Comparison of ENCODE assay signal across 35 cellular contexts in genomic region chr11:65696802-65697552, GRCh38.
"Had no signal": no experiment of that assay in that cellular context is flagged by ENCODE, and none has a peak within 500 bp of the region (broad histone marks: within the 10 kb centered on the region; RNA-seq: fewer than 3 reads in every experiment).

No MANE protein-coding gene starts in this region.

- H3K27me3 Mint-ChIP-seq: activated CD4-positive, alpha-beta T cell treated with anti-CD3 and anti-CD28 coated beads for 36 hours; activated naive CD8-positive, alpha-beta T cell; activated T-cell treated with anti-CD3 and anti-CD28 coated beads, Interleukin-2, amount 50 U/mL, for 24 hours had no signal

- H3K4me3 ChIP-seq: ascending aorta, cardiac muscle cell, MG63, Peyer's patch had no signal

- H3K36me3 ChIP-seq: ascending aorta, cardiac muscle cell, MG63, Peyer's patch had no signal

- ATAC-seq: activated CD4-positive, alpha-beta T cell treated with anti-CD3 and anti-CD28 coated beads for 36 hours; activated CD4-positive, CD25-positive, alpha-beta regulatory T cell treated with anti-CD3 and anti-CD28 coated beads, Interleukin-2, amount 50 U/mL, for 24 hours; activated CD8-positive, alpha-beta T cell treated with anti-CD3 and anti-CD28 coated beads, Interleukin-2, amount 10 ng/mL, durations not matched to agents 7 days and 5 days; activated naive CD8-positive, alpha-beta T cell treated with anti-CD3 and anti-CD28 coated beads, Interleukin-2, amount 50 U/mL, for 24 hours; Right ventricle myocardium inferior; WTC11 had no signal

- H3K4me1 ChIP-seq: ascending aorta, Peyer's patch had no signal

- H3K4me3 Mint-ChIP-seq: activated CD4-positive, alpha-beta T cell treated with anti-CD3 and anti-CD28 coated beads for 36 hours; activated CD4-positive, alpha-beta T cell treated with anti-CD3 and anti-CD28 coated beads, Interleukin-2, amount 10 ng/mL, durations not matched to agents 7 days and 5 days; activated CD8-positive, alpha-beta T cell treated with anti-CD3 and anti-CD28 coated beads, Interleukin-2, amount 10 ng/mL, durations not matched to agents 7 days and 5 days; activated naive CD4-positive, alpha-beta T cell treated with anti-CD3 and anti-CD28 coated beads for 36 hours; activated naive CD8-positive, alpha-beta T cell; activated naive CD8-positive, alpha-beta T cell treated with anti-CD3 and anti-CD28 coated beads, Interleukin-2, amount 50 U/mL, for 24 hours; activated T-cell treated with anti-CD3 and anti-CD28 coated beads, Interleukin-2, amount 50 U/mL, for 24 hours; IgD-negative memory B cell; WTC11 had no signal

- H3K27me3 ChIP-seq: ascending aorta, cardiac muscle cell, Peyer's patch had no signal

- H3K9me3 ChIP-seq: ascending aorta, MG63, Peyer's patch had no signal

- H3K36me3 Mint-ChIP-seq: activated naive CD8-positive, alpha-beta T cell; IgD-negative memory B cell; WTC11 had no signal

- H3K9me3 Mint-ChIP-seq: activated CD4-positive, alpha-beta T cell treated with anti-CD3 and anti-CD28 coated beads, Interleukin-2, amount 10 ng/mL, durations not matched to agents 7 days and 5 days; activated naive CD4-positive, alpha-beta T cell treated with anti-CD3 and anti-CD28 coated beads for 36 hours; activated naive CD8-positive, alpha-beta T cell treated with anti-CD3 and anti-CD28 coated beads, Interleukin-2, amount 50 U/mL, for 24 hours; activated T-cell treated with anti-CD3 and anti-CD28 coated beads, Interleukin-2, amount 50 U/mL, for 24 hours; activated T-helper 2 cell treated with anti-CD3 and anti-CD28 coated beads, Interferon-gamma antibody, Interleukin-2, Interleukin-4, amounts not matched to agents 10 μg/mL and 5 μg/mL and 100 μg/mL, durations not matched to agents 14 hours and 24 hours and 36 hours; IgD-negative memory B cell had no signal

- DNase-seq: activated CD4-positive, alpha-beta T cell treated with anti-CD3 and anti-CD28 coated beads for 36 hours; activated CD4-positive, alpha-beta T cell treated with anti-CD3 and anti-CD28 coated beads, Interleukin-2, amount 10 ng/mL, durations not matched to agents 7 days and 5 days; activated CD4-positive, alpha-beta T cell treated with anti-CD3 and anti-CD28 coated beads, Interleukin-2, amount 50 U/mL, for 48 hours; activated CD8-positive, alpha-beta T cell treated with anti-CD3 and anti-CD28 coated beads, Interleukin-2, amount 10 ng/mL, durations not matched to agents 7 days and 5 days; activated gamma-delta T cell; activated naive CD4-positive, alpha-beta T cell treated with anti-CD3 and anti-CD28 coated beads for 36 hours; activated naive CD8-positive, alpha-beta T cell treated with anti-CD3 and anti-CD28 coated beads, Interleukin-2, amount 50 U/mL, for 24 hours; activated T-cell treated with anti-CD3 and anti-CD28 coated beads, Interleukin-2, amount 50 U/mL, for 24 hours; Kasumi-1; KBM-7; MG63; NCI-H1048; NCI-H1105 treated with DMSO at 0.1 percent for 48 hours; NCI-H1436; NCI-H1694; NCI-H2029; NCI-H345; NCI-H524 treated with DMSO at 0.1 percent for 48 hours; NK-92 treated with Interleukin-12 subunit alpha and Interleukin-12 subunit beta, amount 100 ng/mL, for 24 hours; PC-3; Peyer's patch; RPMI8226; SIG-M5; SW 1271; T-helper 1 cell; T-helper 2 cell; T-helper 9 cell had no signal

- H3K4me1 Mint-ChIP-seq: activated CD4-positive, alpha-beta T cell treated with anti-CD3 and anti-CD28 coated beads for 36 hours; activated naive CD8-positive, alpha-beta T cell treated with anti-CD3 and anti-CD28 coated beads, Interleukin-2, amount 50 U/mL, for 24 hours had no signal

- H3K27ac ChIP-seq: ascending aorta, cardiac muscle cell, Peyer's patch had no signal

- H3K27ac Mint-ChIP-seq: activated CD4-positive, alpha-beta T cell treated with anti-CD3 and anti-CD28 coated beads for 36 hours; activated CD4-positive, alpha-beta T cell treated with anti-CD3 and anti-CD28 coated beads, Interleukin-2, amount 10 ng/mL, durations not matched to agents 7 days and 5 days; activated CD8-positive, alpha-beta T cell treated with anti-CD3 and anti-CD28 coated beads, Interleukin-2, amount 10 ng/mL, durations not matched to agents 7 days and 5 days; activated naive CD4-positive, alpha-beta T cell treated with anti-CD3 and anti-CD28 coated beads for 36 hours; activated naive CD8-positive, alpha-beta T cell; activated naive CD8-positive, alpha-beta T cell treated with anti-CD3 and anti-CD28 coated beads, Interleukin-2, amount 50 U/mL, for 24 hours; activated T-cell treated with anti-CD3 and anti-CD28 coated beads, Interleukin-2, amount 50 U/mL, for 24 hours; activated T-helper 2 cell treated with anti-CD3 and anti-CD28 coated beads, Interferon-gamma antibody, Interleukin-2, Interleukin-4, amounts not matched to agents 10 μg/mL and 5 μg/mL and 100 μg/mL, durations not matched to agents 14 hours and 24 hours and 36 hours; IgD-negative memory B cell; WTC11 had no signal
